Comparison of ENCODE assay signal across 24 cellular contexts in genomic region chr7:159205833-159206232, GRCh38.
"Had no signal": no experiment of that assay in that cellular context is flagged by ENCODE, and none has a peak within 500 bp of the region (broad histone marks: within the 10 kb centered on the region; RNA-seq: fewer than 3 reads in every experiment).

No MANE protein-coding gene starts in this region.

- H3K27ac Mint-ChIP-seq: dendritic cell treated with granulocyte-macrophage colony-stimulating factor and Interleukin-4, amounts not matched to agents 40 ng/mL and 50 ng/mL, for 4 days; endodermal cell; memory B cell had no signal

- H3K4me3 Mint-ChIP-seq: dendritic cell treated with granulocyte-macrophage colony-stimulating factor and Interleukin-4, amounts not matched to agents 40 ng/mL and 50 ng/mL, for 4 days; effector memory CD8-positive, alpha-beta T cell; endodermal cell; memory B cell had no signal

- H3K4me1 Mint-ChIP-seq: endodermal cell, memory B cell had no signal

- H3K9me3 Mint-ChIP-seq: dendritic cell treated with granulocyte-macrophage colony-stimulating factor and Interleukin-4, amounts not matched to agents 40 ng/mL and 50 ng/mL, for 4 days; effector memory CD8-positive, alpha-beta T cell; naive thymus-derived CD4-positive, alpha-beta T cell had no signal

- H3K36me3 Mint-ChIP-seq: memory B cell; naive thymus-derived CD4-positive, alpha-beta T cell had no signal

- H3K27me3 Mint-ChIP-seq: dendritic cell treated with granulocyte-macrophage colony-stimulating factor and Interleukin-4, amounts not matched to agents 40 ng/mL and 50 ng/mL, for 4 days; effector memory CD8-positive, alpha-beta T cell had no signal

- DNase-seq: colonic mucosa; cortex of kidney; effector CD8-positive, alpha-beta T cell; effector memory CD8-positive, alpha-beta T cell; endodermal cell; esophagus squamous epithelium; foreskin fibroblast; foreskin melanocyte; gastrocnemius medialis; glutamatergic neuron; head of caudate nucleus; heart right ventricle; hippocampal formation; islet precursor cell; kidney; kidney glomerular epithelial cell; left colon; left ventricle myocardium inferior; mammary epithelial cell; mesendoderm; midbrain; naive thymus-derived CD4-positive, alpha-beta T cell had no signal
